8 cellular contexts compared by ENCODE assay signal in genomic region chr10:133393401-133394063, GRCh38. TPM values are rescaled to one million over a fixed set of nuclear protein-coding genes. Genes with fewer than 3 reads are reported as not detected.
DNase-seq lines count a peak whose midpoint lies in the region; ATAC-seq and TF ChIP-seq lines count a peak whose summit lies in the region.

No MANE protein-coding gene starts in this region.

- peaks cover 14% of the 10 kb centered on the region for H3K79me1 ChIP-seq in mesendoderm (ENCODE audit: low read length)

- no peak overlapping the region for H2BK15ac ChIP-seq in mesendoderm (replicated peaks; ENCODE audit: low read depth)

- no peak overlapping the region for H2AK5ac ChIP-seq in mesendoderm (ENCODE audit: low read length)

- peak overlapping the region; percentile 83 for H4K8ac ChIP-seq in mesendoderm (ENCODE audit: low read depth, low read length)

- no peak overlapping the region for H2BK5ac ChIP-seq in mesendoderm (ENCODE audit: low read length)

- H3K79me2 ChIP-seq in mesendoderm (ENCODE audit: control insufficient read depth, insufficient read depth, low read length) = peaks cover 14% of the 10 kb centered on the region

- no peak for TF ChIP-seq CTCF in astrocyte of the cerebellum (IDR thresholded peaks at IDR 0.05; ENCODE audit: low read depth, low read length, missing control alignments)
- no peak for TF ChIP-seq CTCF in GM13977 (IDR thresholded peaks at IDR 0.05; ENCODE audit: extremely low read depth, insufficient read depth, missing control alignments)

- peak overlapping the region; percentile 60 for H3K9ac ChIP-seq in mesendoderm (ENCODE audit: low read length)

- in situ Hi-C loops in astrocyte of the cerebellum (cut with HindIII; ENCODE audit: low sequenced_read_pairs) (no loop called here), GM13977 (cut with MboI; ENCODE audit: low pct_unique_long_range_greater_than_20kb, low sequenced_read_pairs, unreplicated experiment) (no loop called here)

- H3K4me3 ChIP-seq in astrocyte of the cerebellum (ENCODE audit: low read depth, low read length) (peak overlapping the region; percentile 87), mesendoderm (ENCODE audit: low read length) (no peak overlapping the region), urinary bladder (ENCODE audit: low read depth, low read length) (peak overlapping the region; percentile 85)

- H3K36me3 ChIP-seq in mesendoderm (ENCODE audit: control insufficient read depth, insufficient read depth, low read length) = peaks cover 4% of the 10 kb centered on the region
- H3K36me3 ChIP-seq in urinary bladder (ENCODE audit: insufficient read depth) = no peaks in the 10 kb centered on the region

- H2BK120ac ChIP-seq in mesendoderm (ENCODE audit: low read depth, low read length) = no peak overlapping the region

- H3K56ac ChIP-seq in mesendoderm (ENCODE audit: low read length) = peak overlapping the region; percentile 87

- H3K4me1 ChIP-seq in mesendoderm (ENCODE audit: control insufficient read depth, low read depth, low read length) (no peaks in the 10 kb centered on the region), urinary bladder (ENCODE audit: insufficient read depth) (no peaks in the 10 kb centered on the region)

- no peak overlapping the region for H3K4me2 ChIP-seq in mesendoderm (ENCODE audit: low read length)

- H3K23ac ChIP-seq in mesendoderm (ENCODE audit: low read length) = no peak overlapping the region

- DNase-seq in cardiac septum (ENCODE audit: low spot score) = peak; percentile 20
- DNase-seq in Right ventricle myocardium superior = no peak
- no peak for DNase-seq in astrocyte of the cerebellum (ENCODE audit: low read depth)
- DNase-seq in mesendoderm = no peak
- no peak for DNase-seq in GM13977 (ENCODE audit: low spot score)
- DNase-seq in DMS 273 (lab: John Stamatoyannopoulos, UW; ENCODE audit: unreplicated experiment) = no peak
- no peak for DNase-seq in NCI-H2029 (lab: John Stamatoyannopoulos, UW)

- H3K4ac ChIP-seq in mesendoderm (ENCODE audit: low read depth, low read length) = no peak overlapping the region

- H4K5ac ChIP-seq in mesendoderm (ENCODE audit: low read length) = no peak overlapping the region

- no CpG with 5 or more reads among the region's 27 CpGs for whole genome bisulfite sequencing in mesendoderm (ENCODE audit: extremely low coverage, insufficient coverage, low lambda C conversion rate)
- 32% methylated on average over 27 of the region's 27 CpGs for WGBS in urinary bladder

- ATAC-seq in Right ventricle myocardium superior (ENCODE audit: poor library complexity) = no peak

- H3K18ac ChIP-seq in mesendoderm (ENCODE audit: low read length) = no peak overlapping the region

- intact Hi-C loops in cardiac septum (cut with DNase I) = no loop called here
- intact Hi-C loops in Right ventricle myocardium superior (cut with DNase I) = no loop called here

- H3K27ac ChIP-seq in mesendoderm (ENCODE audit: low read depth, low read length) = no peak overlapping the region
- H3K27ac ChIP-seq in urinary bladder (ENCODE audit: low read depth) = no peak overlapping the region

- no peaks in the 10 kb centered on the region for H3K27me3 ChIP-seq in mesendoderm (ENCODE audit: insufficient read depth, low read length, poor library complexity)

RNA-seq across cellular contexts. Expression of gene MTG1, which starts 0.4 kb away (rescaled TPM):
- 21.6 TPM for total RNA-seq in cardiac septum
- 14.7 TPM for total RNA-seq in Right ventricle myocardium superior
- polyA plus RNA-seq in mesendoderm (2013, experiment 1 of 2) = 53.2 TPM
- 52.0 TPM for polyA plus RNA-seq in mesendoderm (2013, experiment 2 of 2)
- 32.0 TPM for total RNA-seq in urinary bladder
- 34.5 TPM for polyA plus RNA-seq in urinary bladder

RNA-seq across cellular contexts. Expression of gene PAOX, which starts 14.5 kb away (rescaled TPM):
- total RNA-seq in cardiac septum = 2.9 TPM
- total RNA-seq in Right ventricle myocardium superior = 3.4 TPM
- 1.4 TPM for polyA plus RNA-seq in mesendoderm (2013, experiment 1 of 2)
- polyA plus RNA-seq in mesendoderm (2013, experiment 2 of 2) = 1.5 TPM
- total RNA-seq in urinary bladder = 4.3 TPM
- 8.9 TPM for polyA plus RNA-seq in urinary bladder

RNA-seq across cellular contexts. Expression of gene ECHS1, which starts 20.4 kb away (rescaled TPM):
- total RNA-seq in cardiac septum (152 TPM), Right ventricle myocardium superior (239 TPM), urinary bladder (43.0 TPM)
- 77.7 TPM for polyA plus RNA-seq in mesendoderm (2013, experiment 1 of 2)
- polyA plus RNA-seq in mesendoderm (2013, experiment 2 of 2) = 78.6 TPM
- polyA plus RNA-seq in urinary bladder = 93.9 TPM

RNA-seq across cellular contexts. Expression of gene SPRN, which starts 30.9 kb away (rescaled TPM):
- total RNA-seq in cardiac septum = not detected
- not detected for total RNA-seq in Right ventricle myocardium superior
- 0.04 TPM for polyA plus RNA-seq in mesendoderm (2013, experiment 1 of 2)
- polyA plus RNA-seq in mesendoderm (2013, experiment 2 of 2) = 0.04 TPM
- total RNA-seq in urinary bladder = 0.74 TPM
- 0.19 TPM for polyA plus RNA-seq in urinary bladder

RNA-seq across cellular contexts. Expression of gene FUOM, which starts 35.7 kb away (rescaled TPM):
- total RNA-seq in cardiac septum (6.1 TPM), Right ventricle myocardium superior (7.4 TPM), urinary bladder (5.2 TPM)
- polyA plus RNA-seq in mesendoderm (2013, experiment 1 of 2) = 30.0 TPM
- 31.2 TPM for polyA plus RNA-seq in mesendoderm (2013, experiment 2 of 2)
- 16.9 TPM for polyA plus RNA-seq in urinary bladder
